ENCODE assay signal across 6 cellular contexts in genomic region chrY:18034864-18035263, GRCh38. TPM values are rescaled to one million over a fixed set of nuclear protein-coding genes. Genes with fewer than 3 reads are reported as not detected.
"Had no signal": no experiment of that assay in that cellular context is flagged by ENCODE, and none has a peak within 500 bp of the region (broad histone marks: within the 10 kb centered on the region; RNA-seq: fewer than 3 reads in every experiment).

No MANE protein-coding gene starts in this region.

RNA-seq across cellular contexts. Expression of gene CDY2A, which starts 9.3 kb away (rescaled TPM):
- total RNA-seq: HepG2, HT-29, HT1080, IMR-90, K562 had no signal
- polyA plus RNA-seq: HepG2, IgD-negative memory B cell, IMR-90, K562 had no signal
